Comparison of ENCODE assay signal across 1 cellular context in genomic region chr1:202007703-202008489, GRCh38.
TF ChIP-seq lines count a peak whose summit lies in the region.

No MANE protein-coding gene starts in this region.

TF ChIP-seq in HCT116, 20 proteins besides CTCF, POLR2A, EP300 and RAD21 (continued from another document):
- no peak for TF ChIP-seq ATF3 (IDR thresholded peaks at IDR 0.05)
- peak; percentile 83 for TF ChIP-seq YY1 (IDR thresholded peaks at IDR 0.05; ENCODE audit: extremely low read depth, insufficient replicate concordance, low read depth, low read length)
- no peak for TF ChIP-seq REST (IDR thresholded peaks at IDR 0.05; ENCODE audit: low read depth)
TF ChIP-seq in HCT116: peak in this region for 3.
